24 cellular contexts compared by ENCODE assay signal in the genomic region with DNA sequence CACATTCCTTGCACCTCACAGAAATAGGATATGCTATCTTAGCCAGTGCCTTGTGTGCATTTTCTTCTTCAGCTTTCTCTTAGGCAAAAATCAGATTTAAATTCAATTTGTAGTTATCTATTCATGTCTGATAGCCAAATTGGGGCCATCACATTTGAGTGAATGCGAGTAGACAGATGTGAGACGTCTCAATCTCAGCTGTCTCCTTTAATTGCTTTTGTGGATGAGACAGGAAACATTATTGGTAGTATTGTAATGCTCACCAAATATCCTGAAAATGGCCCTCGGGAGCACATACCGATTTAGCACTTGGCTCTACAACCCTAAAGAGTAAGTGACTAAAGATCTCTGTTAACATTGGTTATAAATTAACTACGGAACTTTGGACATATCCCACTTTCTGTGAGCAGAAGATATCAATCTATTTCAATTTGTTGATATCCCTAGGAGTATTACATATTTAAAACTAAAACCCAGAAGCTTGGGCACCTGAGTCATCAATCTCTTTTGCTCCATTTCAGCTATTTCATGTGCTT.
DNase-seq lines count a peak whose midpoint lies in the region; ATAC-seq, FAIRE-seq and TF ChIP-seq lines count a peak whose summit lies in the region.
"Had no signal": no experiment of that assay in that cellular context is flagged by ENCODE, and none has a peak within 500 bp of the region (broad histone marks: within the 10 kb centered on the region; RNA-seq: fewer than 3 reads in every experiment).

No MANE protein-coding gene starts in this region.

- H3K79me2 ChIP-seq in HepG2 (ENCODE audit: insufficient read depth, low read length) (no peaks in the 10 kb centered on the region), neural cell (replicated peaks; ENCODE audit: insufficient read depth, low read length) (no peaks in the 10 kb centered on the region)

- POLR2A ChIA-PET in HepG2 (lab: Yijun Ruan, JAX) = no interaction called here

- no peak for FAIRE-seq in HepG2 (lab: Jason Lieb, UNC)
- FAIRE-seq: A204.1, D721Med, GM12878, GM18507 had no signal

- H3K27ac ChIP-seq in liver (ENCODE audit: low read depth in 1 of 2, low read length in 2 of 2) (peak overlapping the region; percentile 57 to 68), HepG2 (ENCODE audit: extremely low read length, insufficient read depth, low read length) (no peak overlapping the region), neural cell (ENCODE audit: low read length) (peak overlapping the region; percentile 57)
- H3K27ac ChIP-seq: 22Rv1; BLaER1 treated with 17β-estradiol and CSF1 and Interleukin-3, amounts not matched to agents 10 nM and 100 nM had no signal

- H3K4me1 ChIP-seq in liver (ENCODE audit: control insufficient read depth in 4 of 4, insufficient read depth in 4 of 4, low read length in 3 of 4) (peaks cover 2 to 15% (median 5%) of the 10 kb centered on the region in 4 donors), HepG2 (ENCODE audit: insufficient read depth, low read length) (no peaks in the 10 kb centered on the region)
- H3K4me1 ChIP-seq: BE2C had no signal

- intact Hi-C loops in HepG2 (cut with micrococcal nuclease; ENCODE audit: unreplicated experiment) = no loop called here

- BruUV-seq in HepG2 (replicated peaks; lab: Mats Ljungman, UMichigan) = no TSS peak

- no peak for ATAC-seq in HepG2
- ATAC-seq: GM12878, GM23338, HCT116 had no signal

- no peak for TF ChIP-seq CTCF in liver (IDR thresholded peaks at IDR 0.05; ENCODE audit: low read depth, low read length, missing input control)
- no peak for TF ChIP-seq CTCF in HepG2 (CRISPR knock-in tag; IDR thresholded peaks at IDR 0.05)
- no peak for TF ChIP-seq CTCF in neural cell (IDR thresholded peaks at IDR 0.05; ENCODE audit: poor library complexity, severe bottlenecking)

- whole genome bisulfite sequencing in liver = 34% methylated on average over 5 of the region's 5 CpGs
- 0% methylated on average over 5 of the region's 5 CpGs for WGBS in HepG2 (ENCODE audit: low lambda C conversion rate)

- no peak overlapping the region for H2AFZ ChIP-seq in HepG2 (ENCODE audit: low read length)
- no peak overlapping the region for H2AFZ ChIP-seq in neural cell (ENCODE audit: low read depth, low read length)
- H2AFZ ChIP-seq: GM23338 had no signal

- H3K9me2 ChIP-seq in neural cell (ENCODE audit: insufficient read depth, low read length) = no peaks in the 10 kb centered on the region

- CTCF ChIA-PET in HepG2 (lab: Yijun Ruan, JAX; ENCODE audit: low intra/inter-chr PET ratio, low total read pairs) = no interaction called here

- peaks cover 3% of the 10 kb centered on the region for H3F3A ChIP-seq in neural cell (ENCODE audit: insufficient read depth, low read length, poor library complexity, severe bottlenecking)

- no peak for TF ChIP-seq POLR2A in HepG2 (IDR thresholded peaks at IDR 0.05; ENCODE audit: insufficient read depth in 1 of 2, low read depth in 2 of 2, low read length in 2 of 2)

- in situ Hi-C loops in HepG2 (cut with HindIII; ENCODE audit: extremely low pct_ligation_motif_present, low pct_unique_long_range_greater_than_20kb) = no loop called here

- no peaks in the 10 kb centered on the region for H4K20me1 ChIP-seq in HepG2 (ENCODE audit: insufficient read depth, low read length)
- H4K20me1 ChIP-seq in neural cell (ENCODE audit: insufficient read depth) = no peaks in the 10 kb centered on the region
- H4K20me1 ChIP-seq: BLaER1 treated with 17β-estradiol and CSF1 and Interleukin-3, amounts not matched to agents 10 nM and 100 nM had no signal

- H3K4me2 ChIP-seq in HepG2 (ENCODE audit: low read depth, low read length) = no peak overlapping the region
- peak overlapping the region; percentile 4 for H3K4me2 ChIP-seq in neural cell (ENCODE audit: low read length)
- H3K4me2 ChIP-seq: BLaER1 treated with 17β-estradiol and CSF1 and Interleukin-3, amounts not matched to agents 10 nM and 100 nM; GM23338 had no signal

- peak in 1 of 2 donors; percentile 35 for TF ChIP-seq RAD21 in liver (IDR thresholded peaks at IDR 0.05)
- no peak for TF ChIP-seq RAD21 in HepG2 (CRISPR knock-in tag; IDR thresholded peaks at IDR 0.05)
- TF ChIP-seq RAD21 in neural cell (conservative IDR thresholded peaks at IDR 0.05) = no peak

- no peaks in the 10 kb centered on the region for H3K36me3 ChIP-seq in liver (ENCODE audit: control insufficient read depth in 4 of 4, insufficient read depth in 3 of 4, low read depth in 1 of 4, low read length in 3 of 4)
- H3K36me3 ChIP-seq in HepG2 (replicated peaks in 1 of 2; ENCODE audit: control insufficient read depth in 1 of 2, insufficient read depth in 2 of 2, low read length in 2 of 2) = no peaks in the 10 kb centered on the region
- no peaks in the 10 kb centered on the region for H3K36me3 ChIP-seq in neural cell (ENCODE audit: insufficient read depth, low read length)
- H3K36me3 ChIP-seq: BE2C; BLaER1 treated with 17β-estradiol and CSF1 and Interleukin-3, amounts not matched to agents 10 nM and 100 nM had no signal

- H3K9ac ChIP-seq in liver (ENCODE audit: low read depth in 1 of 2, low read length in 2 of 2) = no peak overlapping the region
- no peak overlapping the region for H3K9ac ChIP-seq in HepG2 (ENCODE audit: insufficient read depth, low read depth, low read length)
- H3K9ac ChIP-seq in neural cell (ENCODE audit: low read length) = no peak overlapping the region
- H3K9ac ChIP-seq: BLaER1 treated with 17β-estradiol and CSF1 and Interleukin-3, amounts not matched to agents 10 nM and 100 nM had no signal

- peak overlapping the region in 1 of 3 donors; percentile 2 for H3K4me3 ChIP-seq in liver (ENCODE audit: low read depth in 1 of 3, low read length in 3 of 3)
- no peak overlapping the region for H3K4me3 ChIP-seq in HepG2 (replicated peaks in 1 of 3; ENCODE audit: insufficient read depth in 1 of 3, low read depth in 2 of 3, low read length in 3 of 3)
- H3K4me3 ChIP-seq in neural cell (ENCODE audit: low read length) = peak overlapping the region; percentile 35
- H3K4me3 ChIP-seq: BLaER1 treated with 17β-estradiol and CSF1 and Interleukin-3, amounts not matched to agents 10 nM and 100 nM; GM12878; GM23338 had no signal

- DNase-seq in HepG2 (ENCODE audit: low spot score) = no peak
- peak; percentile 27 for DNase-seq in kidney tubule cell (ENCODE audit: low spot score)
- DNase-seq in stimulated activated CD4-positive, alpha-beta T cell treated with anti-CD3 and anti-CD28 coated beads, Interleukin-15, amount 100 ng/mL, for 24 hours = no peak
- no peak for DNase-seq in activated CD4-positive, alpha-beta T cell treated with anti-CD3 and anti-CD28 coated beads, Interleukin-2, amount 50 U/mL, for 1 hour
- DNase-seq: ACHN; AML-193; BE2C; CD4-positive, alpha-beta T cell; CD8-positive, alpha-beta memory T cell; DMS 273 treated with DMSO at 0.1 percent for 48 hours; DMS79; EL; GDM1; H9 had no signal

- no peak for TF ChIP-seq EP300 in HepG2 (IDR thresholded peaks at IDR 0.05; ENCODE audit: low read depth in 2 of 2, low read length in 2 of 2)
- no peak for TF ChIP-seq EP300 in HepG2 (CRISPR knock-in tag; IDR thresholded peaks at IDR 0.05; ENCODE audit: borderline replicate concordance)
- peak; percentile 97 for TF ChIP-seq EP300 in neural cell (conservative IDR thresholded peaks at IDR 0.05; ENCODE audit: poor library complexity, severe bottlenecking)

- H3K27me3 ChIP-seq in liver (ENCODE audit: control insufficient read depth in 4 of 4, insufficient read depth in 4 of 4, low read length in 3 of 4) (no peaks in the 10 kb centered on the region), HepG2 (ENCODE audit: control insufficient read depth in 1 of 2, insufficient read depth in 2 of 2, low read length in 2 of 2) (no peaks in the 10 kb centered on the region), neural cell (ENCODE audit: insufficient read depth, low read depth, low read length) (no peaks in the 10 kb centered on the region)
- H3K27me3 ChIP-seq: BE2C; BLaER1 treated with 17β-estradiol and CSF1 and Interleukin-3, amounts not matched to agents 10 nM and 100 nM had no signal

- H3K9me3 ChIP-seq in liver (ENCODE audit: control insufficient read depth in 4 of 4, low read length in 3 of 4) = no peaks in the 10 kb centered on the region
- H3K9me3 ChIP-seq in HepG2 (ENCODE audit: low read length) = peaks cover 46% of the 10 kb centered on the region
- no peaks in the 10 kb centered on the region for H3K9me3 ChIP-seq in neural cell (ENCODE audit: low read length)
- H3K9me3 ChIP-seq: BE2C had no signal

TF ChIP-seq in liver, 16 proteins besides CTCF, POLR2A, EP300 and RAD21 (continues in another document):
- peak; percentile 33 for TF ChIP-seq SP1 (IDR thresholded peaks at IDR 0.05)
- TF ChIP-seq NR2F2 (IDR thresholded peaks at IDR 0.05) = no peak
- peak; percentile 57 for TF ChIP-seq FOXA2 (IDR thresholded peaks at IDR 0.05)
- peak; percentile 66 for TF ChIP-seq TAF1 (conservative IDR thresholded peaks at IDR 0.05)
- TF ChIP-seq HNF4G (IDR thresholded peaks at IDR 0.05) = no peak

TF ChIP-seq in HepG2, 621 proteins besides CTCF, POLR2A, EP300 and RAD21 (continues in another document):
- no peak for TF ChIP-seq ZNF644 (CRISPR knock-in tag; IDR thresholded peaks at IDR 0.05; ENCODE audit: low read depth)
- TF ChIP-seq RCOR2 (CRISPR knock-in tag; IDR thresholded peaks at IDR 0.05) = no peak
- TF ChIP-seq MXD3 (CRISPR knock-in tag; IDR thresholded peaks at IDR 0.05) = no peak

TF ChIP-seq in neural cell, 6 proteins besides CTCF, POLR2A, EP300 and RAD21 (continues in another document):
- TF ChIP-seq EZH2 (IDR thresholded peaks at IDR 0.05; ENCODE audit: borderline replicate concordance, insufficient read depth, low read length, poor library complexity, severe bottlenecking) = no peak
- TF ChIP-seq SMC3 (conservative IDR thresholded peaks at IDR 0.05; ENCODE audit: poor library complexity) = no peak
- TF ChIP-seq TAF1 (IDR thresholded peaks at IDR 0.05; ENCODE audit: low read depth) = no peak
